ENCODE assay signal across 1 cellular context in the genomic region with DNA sequence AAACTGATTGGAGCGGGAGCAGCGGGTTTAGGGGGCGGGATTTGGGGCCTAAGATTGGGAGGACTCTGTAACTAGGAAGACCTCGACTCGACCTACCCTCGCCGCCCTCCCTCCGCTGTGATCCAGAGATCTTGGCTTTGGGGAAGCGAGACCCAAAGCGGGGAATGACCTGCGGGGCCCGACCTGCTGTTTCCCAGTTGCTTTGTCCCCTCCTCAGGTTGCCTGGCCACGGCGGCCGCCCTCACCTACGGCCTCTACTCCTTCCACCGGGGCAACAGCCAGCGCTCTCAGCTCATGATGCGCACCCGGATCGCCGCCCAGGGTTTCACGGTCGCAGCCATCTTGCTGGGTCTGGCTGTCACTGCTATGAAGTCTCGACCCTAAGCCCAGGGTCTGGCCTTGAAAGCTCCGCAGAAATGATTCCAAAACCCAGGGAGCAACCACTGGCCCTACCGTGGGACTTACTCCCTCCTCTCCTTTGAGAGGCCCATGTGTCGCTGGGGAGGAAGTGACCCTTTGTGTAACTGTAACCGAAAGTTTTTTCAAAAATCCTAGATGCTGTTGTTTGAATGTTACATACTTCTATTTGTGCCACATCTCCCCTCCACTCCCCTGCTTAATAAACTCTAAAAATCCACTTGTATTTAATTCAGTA.
TF ChIP-seq lines count a peak whose summit lies in the region.

No MANE protein-coding gene starts in this region.

TF ChIP-seq in K562, 482 proteins besides CTCF, POLR2A, EP300 and RAD21 (continued from another document and continues in another):
- TF ChIP-seq ZNF639 (CRISPR knock-in tag; conservative IDR thresholded peaks at IDR 0.05 in 1 of 2, IDR thresholded peaks at IDR 0.05 in 1 of 2) (no peak; a peak in 1 of 4 replicates), SMARCE1 (IDR thresholded peaks at IDR 0.05) (no peak), NEUROD1 (IDR thresholded peaks at IDR 0.05; ENCODE audit: borderline replicate concordance, low read depth, low read length, partially characterized antibody) (no peak), RHOXF2B (CRISPR knock-in tag; conservative IDR thresholded peaks at IDR 0.05) (no peak), NFATC3 (IDR thresholded peaks at IDR 0.05) (no peak), RBFOX2 (IDR thresholded peaks at IDR 0.05; ENCODE audit: low read depth, low read length) (peak; percentile 72), ZNF592 (IDR thresholded peaks at IDR 0.05) (0 out of 2 replicates have a peak, but pooled peaks have one; percentile 28), SAP30 (IDR thresholded peaks at IDR 0.05; ENCODE audit: borderline replicate concordance, insufficient read depth, low read depth, low read length, poor library complexity, severe bottlenecking) (peak; percentile 28), ZC3H8 (IDR thresholded peaks at IDR 0.05) (no peak), MBD2 (IDR thresholded peaks at IDR 0.05; ENCODE audit: borderline replicate concordance, low read depth) (no peak), YY1 (IDR thresholded peaks at IDR 0.05; ENCODE audit: borderline replicate concordance in 1 of 3, control insufficient read depth in 1 of 3, extremely low read depth in 1 of 3, insufficient read depth in 3 of 3, insufficient read length in 1 of 3, insufficient replicate concordance in 2 of 3, low read depth in 1 of 3, low read length in 2 of 3) (peak; percentile 74 to 94 (median 87)), ZNF12 (CRISPR knock-in tag; IDR thresholded peaks at IDR 0.05) (no peak), POLR3G (IDR thresholded peaks at IDR 0.05; ENCODE audit: extremely low read depth, insufficient read length, insufficient replicate concordance) (no peak), NCOA6 (IDR thresholded peaks at IDR 0.05) (no peak), JUND (IDR thresholded peaks at IDR 0.05; ENCODE audit: borderline replicate concordance, low read depth, low read length) (no peak), JUND (tag; IDR thresholded peaks at IDR 0.05; ENCODE audit: borderline replicate concordance, low read depth, low read length) (no peak), ZNF507 (tag; conservative IDR thresholded peaks at IDR 0.05) (no peak), POLR2B (IDR thresholded peaks at IDR 0.05; ENCODE audit: low read depth, partially characterized antibody) (peak; percentile 77), ATF1 (CRISPR knock-in tag; IDR thresholded peaks at IDR 0.05) (no peak), ATF1 (tag; IDR thresholded peaks at IDR 0.05) (no peak), NR4A1 (CRISPR knock-in tag; IDR thresholded peaks at IDR 0.05) (peak; percentile 42; the same call in 1 of the 2 replicates), NR4A1 (tag; IDR thresholded peaks at IDR 0.05) (no peak), ZNF76 (CRISPR knock-in tag; IDR thresholded peaks at IDR 0.05; ENCODE audit: borderline replicate concordance) (no peak), GTF2F1 (IDR thresholded peaks at IDR 0.05; ENCODE audit: low read depth, low read length) (no peak), ZNF830 (CRISPR knock-in tag; IDR thresholded peaks at IDR 0.05) (peak; percentile 85), ZNF212 (CRISPR knock-in tag; IDR thresholded peaks at IDR 0.05) (no peak), ZNF449 (CRISPR knock-in tag; IDR thresholded peaks at IDR 0.05) (no peak), PHF21A (IDR thresholded peaks at IDR 0.05; ENCODE audit: borderline replicate concordance, low read depth) (no peak), PHTF2 (CRISPR knock-in tag; IDR thresholded peaks at IDR 0.05) (no peak), KLF16 (IDR thresholded peaks at IDR 0.05) (no peak), HDAC6 (IDR thresholded peaks at IDR 0.05; ENCODE audit: low read depth, low read length) (no peak), CREM (IDR thresholded peaks at IDR 0.05; ENCODE audit: low read depth) (no peak), RBM14 (IDR thresholded peaks at IDR 0.05; ENCODE audit: borderline replicate concordance, insufficient read depth, low read depth, low read length) (no peak), GTF2B (IDR thresholded peaks at IDR 0.05; ENCODE audit: extremely low read depth, insufficient read length) (peak; percentile 50), SIN3A (IDR thresholded peaks at IDR 0.05; ENCODE audit: borderline replicate concordance in 2 of 2, control insufficient read depth in 1 of 2, low read depth in 2 of 2, low read length in 2 of 2) (no peak; a peak in 1 of 4 replicates)
- TF ChIP-seq, protein P1, sequence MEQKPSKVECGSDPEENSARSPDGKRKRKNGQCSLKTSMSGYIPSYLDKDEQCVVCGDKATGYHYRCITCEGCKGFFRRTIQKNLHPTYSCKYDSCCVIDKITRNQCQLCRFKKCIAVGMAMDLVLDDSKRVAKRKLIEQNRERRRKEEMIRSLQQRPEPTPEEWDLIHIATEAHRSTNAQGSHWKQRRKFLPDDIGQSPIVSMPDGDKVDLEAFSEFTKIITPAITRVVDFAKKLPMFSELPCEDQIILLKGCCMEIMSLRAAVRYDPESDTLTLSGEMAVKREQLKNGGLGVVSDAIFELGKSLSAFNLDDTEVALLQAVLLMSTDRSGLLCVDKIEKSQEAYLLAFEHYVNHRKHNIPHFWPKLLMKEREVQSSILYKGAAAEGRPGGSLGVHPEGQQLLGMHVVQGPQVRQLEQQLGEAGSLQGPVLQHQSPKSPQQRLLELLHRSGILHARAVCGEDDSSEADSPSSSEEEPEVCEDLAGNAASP (IDR thresholded peaks at IDR 0.05) = no peak
- TF ChIP-seq, protein P2, sequence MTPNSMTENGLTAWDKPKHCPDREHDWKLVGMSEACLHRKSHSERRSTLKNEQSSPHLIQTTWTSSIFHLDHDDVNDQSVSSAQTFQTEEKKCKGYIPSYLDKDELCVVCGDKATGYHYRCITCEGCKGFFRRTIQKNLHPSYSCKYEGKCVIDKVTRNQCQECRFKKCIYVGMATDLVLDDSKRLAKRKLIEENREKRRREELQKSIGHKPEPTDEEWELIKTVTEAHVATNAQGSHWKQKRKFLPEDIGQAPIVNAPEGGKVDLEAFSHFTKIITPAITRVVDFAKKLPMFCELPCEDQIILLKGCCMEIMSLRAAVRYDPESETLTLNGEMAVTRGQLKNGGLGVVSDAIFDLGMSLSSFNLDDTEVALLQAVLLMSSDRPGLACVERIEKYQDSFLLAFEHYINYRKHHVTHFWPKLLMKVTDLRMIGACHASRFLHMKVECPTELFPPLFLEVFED (CRISPR knock-in tag; conservative IDR thresholded peaks at IDR 0.05) = no peak
- TF ChIP-seq, protein P3, sequence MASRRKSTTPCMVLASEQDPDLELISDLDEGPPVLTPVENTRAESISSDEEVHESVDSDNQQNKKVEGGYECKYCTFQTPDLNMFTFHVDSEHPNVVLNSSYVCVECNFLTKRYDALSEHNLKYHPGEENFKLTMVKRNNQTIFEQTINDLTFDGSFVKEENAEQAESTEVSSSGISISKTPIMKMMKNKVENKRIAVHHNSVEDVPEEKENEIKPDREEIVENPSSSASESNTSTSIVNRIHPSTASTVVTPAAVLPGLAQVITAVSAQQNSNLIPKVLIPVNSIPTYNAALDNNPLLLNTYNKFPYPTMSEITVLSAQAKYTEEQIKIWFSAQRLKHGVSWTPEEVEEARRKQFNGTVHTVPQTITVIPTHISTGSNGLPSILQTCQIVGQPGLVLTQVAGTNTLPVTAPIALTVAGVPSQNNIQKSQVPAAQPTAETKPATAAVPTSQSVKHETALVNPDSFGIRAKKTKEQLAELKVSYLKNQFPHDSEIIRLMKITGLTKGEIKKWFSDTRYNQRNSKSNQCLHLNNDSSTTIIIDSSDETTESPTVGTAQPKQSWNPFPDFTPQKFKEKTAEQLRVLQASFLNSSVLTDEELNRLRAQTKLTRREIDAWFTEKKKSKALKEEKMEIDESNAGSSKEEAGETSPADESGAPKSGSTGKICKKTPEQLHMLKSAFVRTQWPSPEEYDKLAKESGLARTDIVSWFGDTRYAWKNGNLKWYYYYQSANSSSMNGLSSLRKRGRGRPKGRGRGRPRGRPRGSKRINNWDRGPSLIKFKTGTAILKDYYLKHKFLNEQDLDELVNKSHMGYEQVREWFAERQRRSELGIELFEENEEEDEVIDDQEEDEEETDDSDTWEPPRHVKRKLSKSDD (conservative IDR thresholded peaks at IDR 0.05; ENCODE audit: low read length) = no peak
- TF ChIP-seq, protein P4, sequence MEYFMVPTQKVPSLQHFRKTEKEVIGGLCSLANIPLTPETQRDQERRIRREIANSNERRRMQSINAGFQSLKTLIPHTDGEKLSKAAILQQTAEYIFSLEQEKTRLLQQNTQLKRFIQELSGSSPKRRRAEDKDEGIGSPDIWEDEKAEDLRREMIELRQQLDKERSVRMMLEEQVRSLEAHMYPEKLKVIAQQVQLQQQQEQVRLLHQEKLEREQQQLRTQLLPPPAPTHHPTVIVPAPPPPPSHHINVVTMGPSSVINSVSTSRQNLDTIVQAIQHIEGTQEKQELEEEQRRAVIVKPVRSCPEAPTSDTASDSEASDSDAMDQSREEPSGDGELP (CRISPR knock-in tag; IDR thresholded peaks at IDR 0.05; ENCODE audit: borderline replicate concordance) = no peak; the same call in 1 of the 2 replicates
- TF ChIP-seq, protein P5, sequence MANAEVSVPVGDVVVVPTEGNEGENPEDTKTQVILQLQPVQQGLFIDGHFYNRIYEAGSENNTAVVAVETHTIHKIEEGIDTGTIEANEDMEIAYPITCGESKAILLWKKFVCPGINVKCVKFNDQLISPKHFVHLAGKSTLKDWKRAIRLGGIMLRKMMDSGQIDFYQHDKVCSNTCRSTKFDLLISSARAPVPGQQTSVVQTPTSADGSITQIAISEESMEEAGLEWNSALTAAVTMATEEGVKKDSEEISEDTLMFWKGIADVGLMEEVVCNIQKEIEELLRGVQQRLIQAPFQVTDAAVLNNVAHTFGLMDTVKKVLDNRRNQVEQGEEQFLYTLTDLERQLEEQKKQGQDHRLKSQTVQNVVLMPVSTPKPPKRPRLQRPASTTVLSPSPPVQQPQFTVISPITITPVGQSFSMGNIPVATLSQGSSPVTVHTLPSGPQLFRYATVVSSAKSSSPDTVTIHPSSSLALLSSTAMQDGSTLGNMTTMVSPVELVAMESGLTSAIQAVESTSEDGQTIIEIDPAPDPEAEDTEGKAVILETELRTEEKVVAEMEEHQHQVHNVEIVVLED (CRISPR knock-in tag; IDR thresholded peaks at IDR 0.05) = no peak
- TF ChIP-seq, protein P6, sequence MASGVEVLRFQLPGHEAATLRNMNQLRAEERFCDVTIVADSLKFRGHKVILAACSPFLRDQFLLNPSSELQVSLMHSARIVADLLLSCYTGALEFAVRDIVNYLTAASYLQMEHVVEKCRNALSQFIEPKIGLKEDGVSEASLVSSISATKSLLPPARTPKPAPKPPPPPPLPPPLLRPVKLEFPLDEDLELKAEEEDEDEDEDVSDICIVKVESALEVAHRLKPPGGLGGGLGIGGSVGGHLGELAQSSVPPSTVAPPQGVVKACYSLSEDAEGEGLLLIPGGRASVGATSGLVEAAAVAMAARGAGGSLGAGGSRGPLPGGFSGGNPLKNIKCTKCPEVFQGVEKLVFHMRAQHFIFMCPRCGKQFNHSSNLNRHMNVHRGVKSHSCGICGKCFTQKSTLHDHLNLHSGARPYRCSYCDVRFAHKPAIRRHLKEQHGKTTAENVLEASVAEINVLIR (CRISPR knock-in tag; IDR thresholded peaks at IDR 0.05) = no peak
